ENCODE assay signal across 1 cellular context in the genomic region with DNA sequence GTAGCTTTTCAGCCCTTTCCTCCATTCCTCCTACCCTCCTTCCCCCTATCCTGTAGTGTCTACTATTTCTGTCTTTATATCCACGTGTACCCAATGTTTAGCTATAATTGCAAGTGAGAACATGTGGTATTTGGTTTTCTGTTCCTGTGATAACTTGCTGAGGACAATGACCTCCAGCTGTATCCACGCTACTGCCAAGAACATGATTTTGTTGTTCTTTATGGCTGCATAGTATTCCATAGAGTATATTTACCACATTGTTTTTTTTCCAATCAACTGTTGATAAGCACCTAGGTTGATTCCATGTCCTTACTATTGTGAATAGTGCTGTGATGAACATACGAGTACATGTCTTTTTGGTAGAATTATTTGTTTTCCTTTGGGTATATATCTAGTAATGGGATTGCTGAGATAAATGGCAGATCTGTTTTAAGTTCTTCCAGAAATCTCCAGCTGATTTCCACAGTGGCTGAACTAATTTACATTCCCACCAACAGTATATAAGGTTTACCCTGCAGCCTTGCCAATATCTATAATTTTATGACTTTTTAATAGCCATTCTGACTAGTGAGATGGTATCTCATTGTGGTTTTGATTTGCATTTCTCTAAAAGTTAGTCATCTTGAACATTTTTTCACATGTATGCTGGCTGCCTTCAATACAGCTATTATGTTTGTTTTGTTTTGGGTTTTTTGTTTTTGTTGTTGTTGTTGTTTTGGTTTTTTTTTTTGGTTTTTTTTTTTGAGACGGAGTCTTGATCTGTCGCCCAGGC.
A peak's percentile ranks its signal among the peaks of the same experiment; 100 is the strongest.
TF ChIP-seq lines count a peak whose summit lies in the region.

No MANE protein-coding gene starts in this region.

TF ChIP-seq in K562, 482 proteins besides CTCF, POLR2A, EP300 and RAD21 (continued from another document):
- TF ChIP-seq NONO (IDR thresholded peaks at IDR 0.05; ENCODE audit: low read depth in 2 of 2, low read length in 1 of 2) (no peak), ZNF146 (CRISPR knock-in tag; IDR thresholded peaks at IDR 0.05; ENCODE audit: unreplicated experiment) (peak; percentile 82), SUPT5H (IDR thresholded peaks at IDR 0.05) (0 out of 2 replicates have a peak, but pooled peaks have one; percentile 6), ZNF23 (CRISPR knock-in tag; IDR thresholded peaks at IDR 0.05) (no peak), ZBTB17 (CRISPR knock-in tag; IDR thresholded peaks at IDR 0.05) (no peak), SIN3B (IDR thresholded peaks at IDR 0.05; ENCODE audit: low read depth) (no peak), ZNF354B (CRISPR knock-in tag; IDR thresholded peaks at IDR 0.05) (no peak), ZNF445 (CRISPR knock-in tag; IDR thresholded peaks at IDR 0.05; ENCODE audit: low read depth) (no peak), TARDBP (IDR thresholded peaks at IDR 0.05) (no peak), ZNF699 (CRISPR knock-in tag; IDR thresholded peaks at IDR 0.05; ENCODE audit: insufficient replicate concordance) (no peak), NFYB (IDR thresholded peaks at IDR 0.05; ENCODE audit: extremely low read depth, insufficient read length) (no peak), MEF2D (tag; conservative IDR thresholded peaks at IDR 0.05; ENCODE audit: low read depth) (no peak)
